ENCODE assay signal across 8 cellular contexts in the genomic region with DNA sequence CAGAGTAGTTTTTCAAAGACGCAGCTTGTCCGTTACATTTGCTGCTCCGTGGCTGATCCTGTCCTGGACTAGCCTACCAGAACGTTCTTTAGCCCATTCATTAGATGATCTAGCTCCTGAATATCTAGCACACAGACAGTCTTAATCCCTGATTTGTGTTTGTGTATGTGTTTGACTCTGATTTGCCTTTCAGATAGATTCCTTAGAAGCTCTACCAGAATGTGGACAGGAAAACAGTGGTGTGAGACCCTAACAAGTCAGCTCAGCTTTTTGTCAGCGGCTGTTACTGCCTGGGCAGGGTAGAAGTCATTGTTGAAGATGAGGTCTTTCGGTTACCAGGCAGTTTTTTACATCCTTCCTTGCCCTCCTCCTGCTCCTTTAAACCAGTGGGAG.
DNase-seq lines count a peak whose midpoint lies in the region; ATAC-seq, FAIRE-seq and TF ChIP-seq lines count a peak whose summit lies in the region.

No MANE protein-coding gene starts in this region.

- peak; percentile 21 for FAIRE-seq in endothelial cell of umbilical vein (lab: Jason Lieb, UNC)

- DNase-seq in AG04449 (ENCODE audit: low read depth, low spot score) (no peak), endothelial cell of umbilical vein (ENCODE audit: low read depth, low spot score) (peak; percentile 81), sigmoid colon (no peak), NK-92 (lab: John Stamatoyannopoulos, UW; ENCODE audit: unreplicated experiment) (no peak), GDM1 (lab: John Stamatoyannopoulos, UW) (no peak), foreskin keratinocyte (no peak)

- POLR2A ChIA-PET in AG04449 (lab: Yijun Ruan, JAX) (interaction anchor here (0.8 to 1.4 kb wide), 2 partner anchors 11 to 27 kb away, joined by 3 to 4 read pairs; no protein-coding TSS in a partner anchor), endothelial cell of umbilical vein (lab: Charles Lee) (interaction anchor here (1.0 to 1.1 kb wide), 2 partner anchors 25 to 27 kb away, joined by 3 to 4 read pairs; no protein-coding TSS in a partner anchor)

- H3K4me1 ChIP-seq in HUES48 (ENCODE audit: control insufficient read depth, insufficient read depth, low read length) (peaks cover 42% of the 10 kb centered on the region), endothelial cell of umbilical vein (ENCODE audit: control insufficient read depth, extremely low read depth, insufficient read depth, low read length) (peaks cover 68% of the 10 kb centered on the region), sigmoid colon (peaks cover 0 to 76% (median 73%) of the 10 kb centered on the region in 4 donors), foreskin keratinocyte (no peaks in the 10 kb centered on the region)

- H3K9me3 ChIP-seq in HUES48 (ENCODE audit: control insufficient read depth, insufficient read depth, low read length) (no peaks in the 10 kb centered on the region), endothelial cell of umbilical vein (replicated peaks; ENCODE audit: control insufficient read depth, insufficient read depth, low read length) (no peaks in the 10 kb centered on the region), sigmoid colon (no peaks in the 10 kb centered on the region)

- ATAC-seq in GM21360 (IDR thresholded peaks at IDR 0.05; ENCODE audit: unreplicated experiment) (peak; percentile 19), foreskin keratinocyte (no peak)

- intact Hi-C loops in endothelial cell of umbilical vein (cut with micrococcal nuclease) (loop anchor here (1.0 kb wide), 2 partner anchors 25 to 59 kb away; no protein-coding TSS in a partner anchor), sigmoid colon (cut with DNase I) (no loop called here)

- TSS peak; percentile 94 for BruUV-seq in endothelial cell of umbilical vein (replicated peaks; lab: Mats Ljungman, UMichigan)

- H3K9me1 ChIP-seq in endothelial cell of umbilical vein (replicated peaks; ENCODE audit: control insufficient read depth, extremely low read depth, insufficient read depth, low read length) = no peaks in the 10 kb centered on the region

- CTCF ChIA-PET in AG04449 (lab: Yijun Ruan, JAX) (interaction anchor here (1.1 to 2.4 kb wide), 4 partner anchors 16 to 146 kb away, joined by 4 to 12 read pairs (median 8); no protein-coding TSS in a partner anchor), endothelial cell of umbilical vein (lab: Charles Lee) (interaction anchor here (0.7 to 3.9 kb wide), 14 partner anchors 11 to 146 kb away, joined by 3 to 22 read pairs (median 5); partner anchors contain the start of gene SAMD4A)

- 47 to 77% methylated on average over 6 of the region's 6 CpGs for WGBS in sigmoid colon, 2 donors

- H4K20me1 ChIP-seq in endothelial cell of umbilical vein (replicated peaks; ENCODE audit: control insufficient read depth, extremely low read depth, insufficient read depth, low read length) = no peaks in the 10 kb centered on the region

- no peaks in the 10 kb centered on the region for H3K36me3 ChIP-seq in HUES48 (ENCODE audit: control insufficient read depth, insufficient read depth, low read length)
- H3K36me3 ChIP-seq in endothelial cell of umbilical vein (ENCODE audit: control insufficient read depth in 2 of 2, extremely low read depth in 1 of 2, insufficient read depth in 2 of 2, low read length in 2 of 2) = no peaks in the 10 kb centered on the region
- H3K36me3 ChIP-seq in sigmoid colon = no peaks in the 10 kb centered on the region

- peak overlapping the region; percentile 69 for H2AFZ ChIP-seq in endothelial cell of umbilical vein (ENCODE audit: low read depth, low read length)

- peak overlapping the region; percentile 93 for H3K4me2 ChIP-seq in endothelial cell of umbilical vein (ENCODE audit: insufficient read depth, low read length)

- H3K27me3 ChIP-seq in HUES48 (ENCODE audit: control insufficient read depth, insufficient read depth, low read length) (no peaks in the 10 kb centered on the region), endothelial cell of umbilical vein (ENCODE audit: control insufficient read depth in 2 of 2, insufficient read depth in 2 of 2, low read length in 2 of 2) (no peaks in the 10 kb centered on the region), sigmoid colon (no peaks in the 10 kb centered on the region), foreskin keratinocyte (no peaks in the 10 kb centered on the region)

- peak overlapping the region; percentile 62 for H3K27ac ChIP-seq in HUES48 (ENCODE audit: low read depth, low read length)
- peak overlapping the region; percentile 97 for H3K27ac ChIP-seq in endothelial cell of umbilical vein (ENCODE audit: insufficient read depth, low read depth, low read length)
- peak overlapping the region; percentile 74 to 83 (median 82) for H3K27ac ChIP-seq in sigmoid colon
- H3K27ac ChIP-seq in foreskin keratinocyte = no peak overlapping the region

- TF ChIP-seq POLR2A in endothelial cell of umbilical vein (IDR thresholded peaks at IDR 0.05; ENCODE audit: low read depth, low read length) (no peak), sigmoid colon (IDR thresholded peaks at IDR 0.05) (no peak)

- H3K9ac ChIP-seq in HUES48 (ENCODE audit: low read depth, low read length) (no peak overlapping the region), endothelial cell of umbilical vein (replicated peaks; ENCODE audit: extremely low read depth, insufficient read depth, low read length) (peak overlapping the region; percentile 93)

- dilution Hi-C loops in endothelial cell of umbilical vein (cut with MboI; ENCODE audit: extremely low pct_ligation_motif_present, low sequenced_read_pairs) = no loop called here

- TF ChIP-seq EP300 in sigmoid colon (IDR thresholded peaks at IDR 0.05) = no peak

- no peak for TF ChIP-seq CTCF in AG04449 (IDR thresholded peaks at IDR 0.05; ENCODE audit: insufficient read depth, low read length, missing control alignments)
- TF ChIP-seq CTCF in endothelial cell of umbilical vein (IDR thresholded peaks at IDR 0.05; ENCODE audit: extremely low read depth in 1 of 2, insufficient read depth in 1 of 2, low read depth in 1 of 2, low read length in 2 of 2) = no peak
- TF ChIP-seq CTCF in sigmoid colon (IDR thresholded peaks at IDR 0.05) = no peak
- TF ChIP-seq CTCF in foreskin keratinocyte (conservative IDR thresholded peaks at IDR 0.05) = no peak

- H3K4me3 ChIP-seq in AG04449 (ENCODE audit: low read depth, low read length) = peak overlapping the region; percentile 9; the same call in 1 of the 2 replicates
- H3K4me3 ChIP-seq in HUES48 (ENCODE audit: low read depth, low read length) = no peak overlapping the region
- H3K4me3 ChIP-seq in endothelial cell of umbilical vein (replicated peaks in 1 of 3; ENCODE audit: insufficient read depth in 1 of 3, low read depth in 1 of 3, low read length in 3 of 3) = peak overlapping the region; percentile 11 to 57 (median 19)
- peak overlapping the region in 2 of 4 donors; percentile 16 to 24 for H3K4me3 ChIP-seq in sigmoid colon

- peaks cover 80% of the 10 kb centered on the region for H3K79me2 ChIP-seq in endothelial cell of umbilical vein (ENCODE audit: control insufficient read depth, insufficient read depth, low read length)

TF ChIP-seq in endothelial cell of umbilical vein, 7 proteins besides CTCF, POLR2A, EP300 and RAD21:
- no peak for TF ChIP-seq JUN (IDR thresholded peaks at IDR 0.05; ENCODE audit: borderline replicate concordance, insufficient read depth, insufficient read length, low read depth)
- TF ChIP-seq MYC (IDR thresholded peaks at IDR 0.05; ENCODE audit: low read depth, low read length) = no peak
- TF ChIP-seq GATA2 (IDR thresholded peaks at IDR 0.05; ENCODE audit: insufficient read depth, insufficient read length, low read depth, low read length) = no peak
- peak; percentile 17 for TF ChIP-seq POLR2AphosphoS5 (IDR thresholded peaks at IDR 0.05; ENCODE audit: insufficient read depth, low read depth, low read length)
- no peak for TF ChIP-seq MAX (IDR thresholded peaks at IDR 0.05; ENCODE audit: insufficient read depth, insufficient read length)
